1 cellular context compared by ENCODE assay signal in the genomic region with DNA sequence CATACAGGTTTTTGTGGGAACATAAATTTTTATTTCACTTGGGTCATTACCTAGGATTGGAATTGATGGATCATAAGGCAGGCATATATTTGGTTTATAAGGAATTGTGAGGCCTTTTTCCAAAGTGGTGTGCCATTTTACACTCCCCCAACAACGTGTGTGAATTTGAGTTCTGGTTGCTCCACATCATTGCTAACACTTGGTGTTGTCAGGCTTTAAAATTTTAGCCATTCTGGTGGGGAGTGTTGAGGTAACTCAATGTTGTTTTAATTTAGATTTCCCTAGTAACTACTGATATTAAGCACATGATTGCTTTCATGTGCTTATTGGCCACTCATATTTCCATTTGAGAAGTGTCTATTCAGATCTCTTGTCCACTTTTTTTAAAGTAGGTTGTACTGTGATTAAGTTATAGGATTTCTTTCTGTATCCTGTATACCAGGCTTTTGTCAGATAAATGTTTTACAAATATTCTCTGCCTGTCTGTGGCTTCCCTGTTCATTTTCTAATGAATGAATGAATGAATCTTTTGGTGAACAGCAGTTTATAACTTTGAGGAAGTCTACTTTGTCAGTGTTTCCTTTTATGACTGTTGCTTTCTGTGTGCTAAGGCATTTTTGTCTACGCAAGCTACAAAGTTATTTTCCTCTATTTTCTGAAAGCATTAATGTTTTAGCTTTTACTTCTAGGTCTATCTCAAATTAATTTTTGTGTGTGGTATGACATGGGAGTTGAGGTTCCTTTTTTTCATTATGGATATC.
TF ChIP-seq lines count a peak whose summit lies in the region.

No MANE protein-coding gene starts in this region.

TF ChIP-seq in HepG2, 621 proteins besides CTCF, POLR2A, EP300 and RAD21:
- peak; percentile 91 for TF ChIP-seq ZNF7 (CRISPR knock-in tag; IDR thresholded peaks at IDR 0.05)
- TF ChIP-seq TCF7L2 (IDR thresholded peaks at IDR 0.05; ENCODE audit: low read depth, low read length) = no peak
TF ChIP-seq in HepG2: peak in this region for 1.
